ENCODE assay signal across 1 cellular context in the genomic region with DNA sequence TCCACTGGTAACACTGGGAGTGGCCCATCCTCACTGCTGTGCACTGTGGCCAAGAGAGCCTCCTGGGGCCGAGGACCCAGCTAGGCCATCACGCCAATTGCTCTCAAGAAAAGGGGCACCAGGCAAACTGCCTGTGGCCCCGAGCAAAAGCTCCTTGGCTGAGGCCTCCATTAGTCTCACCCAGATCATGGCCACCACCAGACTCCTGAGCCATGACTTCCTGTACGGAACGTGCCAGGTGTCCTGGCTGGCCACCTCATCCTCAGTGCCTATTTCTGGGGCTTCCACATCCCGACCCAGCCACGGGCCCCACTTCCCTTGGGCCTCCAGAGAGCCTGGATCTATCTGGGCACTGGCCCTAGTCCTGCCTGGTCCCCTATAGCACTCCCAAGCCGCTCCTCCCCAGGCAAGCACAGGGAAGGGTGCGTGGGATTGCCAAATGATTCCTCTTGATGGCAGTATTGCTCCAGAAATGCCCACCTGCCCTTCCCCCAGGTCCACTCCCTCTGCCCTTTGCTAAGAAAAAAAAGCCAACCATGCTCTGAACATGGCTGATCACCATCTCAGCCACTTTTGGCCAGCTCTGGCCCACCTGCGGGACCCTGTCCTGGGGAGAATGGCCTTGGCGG.
TF ChIP-seq lines count a peak whose summit lies in the region.

No MANE protein-coding gene starts in this region.

TF ChIP-seq in GM12878, 131 proteins besides CTCF, POLR2A, EP300 and RAD21 (continued from another document):
- TF ChIP-seq, protein P1, sequence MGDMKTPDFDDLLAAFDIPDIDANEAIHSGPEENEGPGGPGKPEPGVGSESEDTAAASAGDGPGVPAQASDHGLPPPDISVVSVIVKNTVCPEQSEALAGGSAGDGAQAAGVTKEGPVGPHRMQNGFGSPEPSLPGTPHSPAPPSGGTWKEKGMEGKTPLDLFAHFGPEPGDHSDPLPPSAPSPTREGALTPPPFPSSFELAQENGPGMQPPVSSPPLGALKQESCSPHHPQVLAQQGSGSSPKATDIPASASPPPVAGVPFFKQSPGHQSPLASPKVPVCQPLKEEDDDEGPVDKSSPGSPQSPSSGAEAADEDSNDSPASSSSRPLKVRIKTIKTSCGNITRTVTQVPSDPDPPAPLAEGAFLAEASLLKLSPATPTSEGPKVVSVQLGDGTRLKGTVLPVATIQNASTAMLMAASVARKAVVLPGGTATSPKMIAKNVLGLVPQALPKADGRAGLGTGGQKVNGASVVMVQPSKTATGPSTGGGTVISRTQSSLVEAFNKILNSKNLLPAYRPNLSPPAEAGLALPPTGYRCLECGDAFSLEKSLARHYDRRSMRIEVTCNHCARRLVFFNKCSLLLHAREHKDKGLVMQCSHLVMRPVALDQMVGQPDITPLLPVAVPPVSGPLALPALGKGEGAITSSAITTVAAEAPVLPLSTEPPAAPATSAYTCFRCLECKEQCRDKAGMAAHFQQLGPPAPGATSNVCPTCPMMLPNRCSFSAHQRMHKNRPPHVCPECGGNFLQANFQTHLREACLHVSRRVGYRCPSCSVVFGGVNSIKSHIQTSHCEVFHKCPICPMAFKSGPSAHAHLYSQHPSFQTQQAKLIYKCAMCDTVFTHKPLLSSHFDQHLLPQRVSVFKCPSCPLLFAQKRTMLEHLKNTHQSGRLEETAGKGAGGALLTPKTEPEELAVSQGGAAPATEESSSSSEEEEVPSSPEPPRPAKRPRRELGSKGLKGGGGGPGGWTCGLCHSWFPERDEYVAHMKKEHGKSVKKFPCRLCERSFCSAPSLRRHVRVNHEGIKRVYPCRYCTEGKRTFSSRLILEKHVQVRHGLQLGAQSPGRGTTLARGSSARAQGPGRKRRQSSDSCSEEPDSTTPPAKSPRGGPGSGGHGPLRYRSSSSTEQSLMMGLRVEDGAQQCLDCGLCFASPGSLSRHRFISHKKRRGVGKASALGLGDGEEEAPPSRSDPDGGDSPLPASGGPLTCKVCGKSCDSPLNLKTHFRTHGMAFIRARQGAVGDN (IDR thresholded peaks at IDR 0.05), result no peak
- TF ChIP-seq, protein P2, sequence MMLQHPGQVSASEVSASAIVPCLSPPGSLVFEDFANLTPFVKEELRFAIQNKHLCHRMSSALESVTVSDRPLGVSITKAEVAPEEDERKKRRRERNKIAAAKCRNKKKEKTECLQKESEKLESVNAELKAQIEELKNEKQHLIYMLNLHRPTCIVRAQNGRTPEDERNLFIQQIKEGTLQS (IDR thresholded peaks at IDR 0.05; ENCODE audit: borderline replicate concordance, extremely low read depth, low read depth, low read length), result no peak
- TF ChIP-seq TCF7 (IDR thresholded peaks at IDR 0.05; ENCODE audit: borderline replicate concordance) (no peak), YY1 (IDR thresholded peaks at IDR 0.05; ENCODE audit: low read depth, low read length) (peak; percentile 37), SRF (IDR thresholded peaks at IDR 0.05; ENCODE audit: low read depth in 2 of 2, low read length in 2 of 2) (no peak), SMC3 (IDR thresholded peaks at IDR 0.05; ENCODE audit: borderline replicate concordance, low read length) (peak; percentile 7; the same call in 1 of the 2 replicates), MTA3 (IDR thresholded peaks at IDR 0.05; ENCODE audit: borderline replicate concordance, low read length) (no peak), RAD51 (IDR thresholded peaks at IDR 0.05) (no peak), HDAC2 (IDR thresholded peaks at IDR 0.05) (no peak), ZBED1 (IDR thresholded peaks at IDR 0.05; ENCODE audit: borderline replicate concordance) (peak; percentile 36; the same call in 1 of the 2 replicates)
- TF ChIP-seq, protein P3, sequence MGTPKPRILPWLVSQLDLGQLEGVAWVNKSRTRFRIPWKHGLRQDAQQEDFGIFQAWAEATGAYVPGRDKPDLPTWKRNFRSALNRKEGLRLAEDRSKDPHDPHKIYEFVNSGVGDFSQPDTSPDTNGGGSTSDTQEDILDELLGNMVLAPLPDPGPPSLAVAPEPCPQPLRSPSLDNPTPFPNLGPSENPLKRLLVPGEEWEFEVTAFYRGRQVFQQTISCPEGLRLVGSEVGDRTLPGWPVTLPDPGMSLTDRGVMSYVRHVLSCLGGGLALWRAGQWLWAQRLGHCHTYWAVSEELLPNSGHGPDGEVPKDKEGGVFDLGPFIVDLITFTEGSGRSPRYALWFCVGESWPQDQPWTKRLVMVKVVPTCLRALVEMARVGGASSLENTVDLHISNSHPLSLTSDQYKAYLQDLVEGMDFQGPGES (IDR thresholded peaks at IDR 0.05), result no peak
- TF ChIP-seq, protein P4, sequence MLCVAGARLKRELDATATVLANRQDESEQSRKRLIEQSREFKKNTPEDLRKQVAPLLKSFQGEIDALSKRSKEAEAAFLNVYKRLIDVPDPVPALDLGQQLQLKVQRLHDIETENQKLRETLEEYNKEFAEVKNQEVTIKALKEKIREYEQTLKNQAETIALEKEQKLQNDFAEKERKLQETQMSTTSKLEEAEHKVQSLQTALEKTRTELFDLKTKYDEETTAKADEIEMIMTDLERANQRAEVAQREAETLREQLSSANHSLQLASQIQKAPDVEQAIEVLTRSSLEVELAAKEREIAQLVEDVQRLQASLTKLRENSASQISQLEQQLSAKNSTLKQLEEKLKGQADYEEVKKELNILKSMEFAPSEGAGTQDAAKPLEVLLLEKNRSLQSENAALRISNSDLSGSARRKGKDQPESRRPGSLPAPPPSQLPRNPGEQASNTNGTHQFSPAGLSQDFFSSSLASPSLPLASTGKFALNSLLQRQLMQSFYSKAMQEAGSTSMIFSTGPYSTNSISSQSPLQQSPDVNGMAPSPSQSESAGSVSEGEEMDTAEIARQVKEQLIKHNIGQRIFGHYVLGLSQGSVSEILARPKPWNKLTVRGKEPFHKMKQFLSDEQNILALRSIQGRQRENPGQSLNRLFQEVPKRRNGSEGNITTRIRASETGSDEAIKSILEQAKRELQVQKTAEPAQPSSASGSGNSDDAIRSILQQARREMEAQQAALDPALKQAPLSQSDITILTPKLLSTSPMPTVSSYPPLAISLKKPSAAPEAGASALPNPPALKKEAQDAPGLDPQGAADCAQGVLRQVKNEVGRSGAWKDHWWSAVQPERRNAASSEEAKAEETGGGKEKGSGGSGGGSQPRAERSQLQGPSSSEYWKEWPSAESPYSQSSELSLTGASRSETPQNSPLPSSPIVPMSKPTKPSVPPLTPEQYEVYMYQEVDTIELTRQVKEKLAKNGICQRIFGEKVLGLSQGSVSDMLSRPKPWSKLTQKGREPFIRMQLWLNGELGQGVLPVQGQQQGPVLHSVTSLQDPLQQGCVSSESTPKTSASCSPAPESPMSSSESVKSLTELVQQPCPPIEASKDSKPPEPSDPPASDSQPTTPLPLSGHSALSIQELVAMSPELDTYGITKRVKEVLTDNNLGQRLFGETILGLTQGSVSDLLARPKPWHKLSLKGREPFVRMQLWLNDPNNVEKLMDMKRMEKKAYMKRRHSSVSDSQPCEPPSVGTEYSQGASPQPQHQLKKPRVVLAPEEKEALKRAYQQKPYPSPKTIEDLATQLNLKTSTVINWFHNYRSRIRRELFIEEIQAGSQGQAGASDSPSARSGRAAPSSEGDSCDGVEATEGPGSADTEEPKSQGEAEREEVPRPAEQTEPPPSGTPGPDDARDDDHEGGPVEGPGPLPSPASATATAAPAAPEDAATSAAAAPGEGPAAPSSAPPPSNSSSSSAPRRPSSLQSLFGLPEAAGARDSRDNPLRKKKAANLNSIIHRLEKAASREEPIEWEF (IDR thresholded peaks at IDR 0.05; ENCODE audit: insufficient replicate concordance, low read depth, low read length), result no peak
- TF ChIP-seq, protein P5, sequence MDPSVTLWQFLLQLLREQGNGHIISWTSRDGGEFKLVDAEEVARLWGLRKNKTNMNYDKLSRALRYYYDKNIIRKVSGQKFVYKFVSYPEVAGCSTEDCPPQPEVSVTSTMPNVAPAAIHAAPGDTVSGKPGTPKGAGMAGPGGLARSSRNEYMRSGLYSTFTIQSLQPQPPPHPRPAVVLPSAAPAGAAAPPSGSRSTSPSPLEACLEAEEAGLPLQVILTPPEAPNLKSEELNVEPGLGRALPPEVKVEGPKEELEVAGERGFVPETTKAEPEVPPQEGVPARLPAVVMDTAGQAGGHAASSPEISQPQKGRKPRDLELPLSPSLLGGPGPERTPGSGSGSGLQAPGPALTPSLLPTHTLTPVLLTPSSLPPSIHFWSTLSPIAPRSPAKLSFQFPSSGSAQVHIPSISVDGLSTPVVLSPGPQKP (IDR thresholded peaks at IDR 0.05; ENCODE audit: low read depth, low read length), result no peak
- TF ChIP-seq, protein P6, sequence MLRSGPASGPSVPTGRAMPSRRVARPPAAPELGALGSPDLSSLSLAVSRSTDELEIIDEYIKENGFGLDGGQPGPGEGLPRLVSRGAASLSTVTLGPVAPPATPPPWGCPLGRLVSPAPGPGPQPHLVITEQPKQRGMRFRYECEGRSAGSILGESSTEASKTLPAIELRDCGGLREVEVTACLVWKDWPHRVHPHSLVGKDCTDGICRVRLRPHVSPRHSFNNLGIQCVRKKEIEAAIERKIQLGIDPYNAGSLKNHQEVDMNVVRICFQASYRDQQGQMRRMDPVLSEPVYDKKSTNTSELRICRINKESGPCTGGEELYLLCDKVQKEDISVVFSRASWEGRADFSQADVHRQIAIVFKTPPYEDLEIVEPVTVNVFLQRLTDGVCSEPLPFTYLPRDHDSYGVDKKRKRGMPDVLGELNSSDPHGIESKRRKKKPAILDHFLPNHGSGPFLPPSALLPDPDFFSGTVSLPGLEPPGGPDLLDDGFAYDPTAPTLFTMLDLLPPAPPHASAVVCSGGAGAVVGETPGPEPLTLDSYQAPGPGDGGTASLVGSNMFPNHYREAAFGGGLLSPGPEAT (IDR thresholded peaks at IDR 0.05; ENCODE audit: low read depth), result no peak
